In the genomic region with DNA sequence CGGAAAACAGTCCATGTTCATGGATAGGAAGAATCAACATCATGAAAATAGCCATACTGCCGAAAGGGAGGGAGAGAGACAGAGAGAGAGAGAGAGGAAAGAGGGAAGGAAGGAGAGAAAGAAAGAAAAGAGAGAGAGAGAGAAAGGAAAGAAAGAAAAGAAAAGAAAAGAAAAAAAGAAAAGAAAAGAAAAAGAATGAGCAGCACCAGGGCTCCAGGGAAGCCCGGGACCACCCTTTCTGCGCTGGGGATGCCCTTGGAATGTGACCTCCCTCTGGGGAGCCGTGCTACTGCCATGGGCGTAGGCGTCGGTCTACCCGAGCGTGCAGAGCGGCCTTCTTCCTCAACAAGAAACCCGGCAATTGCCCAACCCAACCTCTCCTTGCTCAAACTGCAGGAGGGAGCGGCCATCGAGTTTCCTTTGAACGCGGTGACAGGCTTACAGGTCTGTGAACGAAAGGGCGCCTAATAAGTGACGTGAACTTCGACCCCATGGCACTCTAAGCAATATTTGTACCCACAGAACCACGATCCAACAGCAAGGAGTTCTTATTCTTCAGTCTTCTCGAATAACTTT, we compare ENCODE assay signal across 8 cellular contexts. TPM values are rescaled to one million over a fixed set of nuclear protein-coding genes. Genes with fewer than 3 reads are reported as not detected.
DNase-seq lines count a peak whose midpoint lies in the region; ATAC-seq, FAIRE-seq and TF ChIP-seq lines count a peak whose summit lies in the region.

No MANE protein-coding gene starts in this region.

- peaks cover 28% of the 10 kb centered on the region for H3K4me1 ChIP-seq in left ventricle myocardium inferior

- H3K27ac ChIP-seq in left ventricle myocardium inferior (replicated peaks), result peak overlapping the region; percentile 16

- peaks cover 6% of the 10 kb centered on the region for H3K9me3 ChIP-seq in left ventricle myocardium inferior (replicated peaks)

- peaks cover 9% of the 10 kb centered on the region for H3K27me3 ChIP-seq in left ventricle myocardium inferior (ENCODE audit: low read depth)

- peaks cover 31% of the 10 kb centered on the region for H3K4me1 Mint-ChIP-seq in activated naive CD8-positive, alpha-beta T cell treated with anti-CD3 and anti-CD28 coated beads, Interleukin-2, amount 10 ng/mL, durations not matched to agents 7 days and 5 days

- no peak for FAIRE-seq in urothelium cell line (lab: Jason Lieb, UNC)

- POLR2A ChIA-PET in activated naive CD8-positive, alpha-beta T cell treated with anti-CD3 and anti-CD28 coated beads, Interleukin-2, amount 10 ng/mL, durations not matched to agents 7 days and 5 days (lab: Charles Lee), result interaction anchor here (1.6 kb wide), 1 partner anchor 56 kb away, joined by 4 read pairs; no protein-coding TSS in a partner anchor

- no peak for DNase-seq in AG09309 (ENCODE audit: low read depth)
- peak; percentile 41 for DNase-seq in OCI-M2 (lab: John Stamatoyannopoulos, UW; ENCODE audit: unreplicated experiment)
- DNase-seq in activated naive CD8-positive, alpha-beta T cell treated with anti-CD3 and anti-CD28 coated beads, Interleukin-2, amount 10 ng/mL, durations not matched to agents 7 days and 5 days, result peak; percentile 55
- peak; percentile 46 for DNase-seq in left ventricle myocardium inferior
- DNase-seq in renal cortical epithelial cell (ENCODE audit: low read depth), result peak; percentile 74
- no peak for DNase-seq in urothelium cell line (ENCODE audit: low spot score)

- ATAC-seq in GM21526 (IDR thresholded peaks at IDR 0.05; ENCODE audit: low FRiP score, unreplicated experiment), result peak; percentile 41
- ATAC-seq in activated naive CD8-positive, alpha-beta T cell treated with anti-CD3 and anti-CD28 coated beads, Interleukin-2, amount 10 ng/mL, durations not matched to agents 7 days and 5 days (ENCODE audit: low read depth), result peak; percentile 65
- ATAC-seq in HG02970 (IDR thresholded peaks at IDR 0.05; ENCODE audit: low FRiP score, unreplicated experiment), result no peak

- no peaks in the 10 kb centered on the region for H3K9me3 Mint-ChIP-seq in activated naive CD8-positive, alpha-beta T cell treated with anti-CD3 and anti-CD28 coated beads, Interleukin-2, amount 10 ng/mL, durations not matched to agents 7 days and 5 days

- no peaks in the 10 kb centered on the region for H3K36me3 ChIP-seq in left ventricle myocardium inferior

- no peaks in the 10 kb centered on the region for H3K36me3 Mint-ChIP-seq in activated naive CD8-positive, alpha-beta T cell treated with anti-CD3 and anti-CD28 coated beads, Interleukin-2, amount 10 ng/mL, durations not matched to agents 7 days and 5 days

- intact Hi-C loops in left ventricle myocardium inferior (cut with micrococcal nuclease), result no loop called here

- peak overlapping the region; percentile 75 for H3K4me3 Mint-ChIP-seq in activated naive CD8-positive, alpha-beta T cell treated with anti-CD3 and anti-CD28 coated beads, Interleukin-2, amount 10 ng/mL, durations not matched to agents 7 days and 5 days

- H3K4me3 ChIP-seq in AG09309 (ENCODE audit: control insufficient read depth, low read depth, low read length) (peak overlapping the region; percentile 39), left ventricle myocardium inferior (peak overlapping the region; percentile 53)

- TF ChIP-seq CTCF in AG09309 (IDR thresholded peaks at IDR 0.05; ENCODE audit: control insufficient read depth, insufficient read depth, low read depth, low read length, missing control alignments), result no peak
- TF ChIP-seq CTCF in left ventricle myocardium inferior (IDR thresholded peaks at IDR 0.05; ENCODE audit: borderline replicate concordance), result no peak

- peak overlapping the region; percentile 0 for H3K27ac Mint-ChIP-seq in activated naive CD8-positive, alpha-beta T cell treated with anti-CD3 and anti-CD28 coated beads, Interleukin-2, amount 10 ng/mL, durations not matched to agents 7 days and 5 days

- peaks cover 49% of the 10 kb centered on the region for H3K27me3 Mint-ChIP-seq in activated naive CD8-positive, alpha-beta T cell treated with anti-CD3 and anti-CD28 coated beads, Interleukin-2, amount 10 ng/mL, durations not matched to agents 7 days and 5 days

RNA-seq across cellular contexts. Expression of gene OR6S1, which starts 16.9 kb away (rescaled TPM):
- not detected for total RNA-seq in activated naive CD8-positive, alpha-beta T cell treated with anti-CD3 and anti-CD28 coated beads, Interleukin-2, amount 10 ng/mL, durations not matched to agents 7 days and 5 days
- total RNA-seq in left ventricle myocardium inferior, result not detected
- total RNA-seq in renal cortical epithelial cell, result not detected in 2 replicates

RNA-seq across cellular contexts. Expression of gene RNASE12, which starts 33.4 kb away (rescaled TPM):
- not detected for total RNA-seq in activated naive CD8-positive, alpha-beta T cell treated with anti-CD3 and anti-CD28 coated beads, Interleukin-2, amount 10 ng/mL, durations not matched to agents 7 days and 5 days
- not detected for total RNA-seq in left ventricle myocardium inferior
- not detected in 2 replicates for total RNA-seq in renal cortical epithelial cell

RNA-seq across cellular contexts. Expression of gene RNASE11, which starts 36.8 kb away (rescaled TPM):
- not detected for total RNA-seq in activated naive CD8-positive, alpha-beta T cell treated with anti-CD3 and anti-CD28 coated beads, Interleukin-2, amount 10 ng/mL, durations not matched to agents 7 days and 5 days
- total RNA-seq in left ventricle myocardium inferior (not detected), renal cortical epithelial cell (not detected in 2 replicates)

RNA-seq across cellular contexts. Expression of gene RNASE4, which starts 59.8 kb away (rescaled TPM):
- total RNA-seq in activated naive CD8-positive, alpha-beta T cell treated with anti-CD3 and anti-CD28 coated beads, Interleukin-2, amount 10 ng/mL, durations not matched to agents 7 days and 5 days, result 1 to 10 TPM in 1 of 2 experiments, under 1 TPM in 1; 0.62 to 1.0 TPM
- total RNA-seq in left ventricle myocardium inferior (9.0 TPM), renal cortical epithelial cell (2.1 and 15.3 TPM in 2 replicates)

Comparison
In these comparisons a context has a peak if more than half of its experiments do, and no peak if none do; other contexts are left out.
1. DNase-seq: peak in OCI-M2 (single experiment), activated naive CD8-positive, alpha-beta T cell treated with anti-CD3 and anti-CD28 coated beads, Interleukin-2, amount 10 ng/mL, durations not matched to agents 7 days and 5 days (single experiment), left ventricle myocardium inferior (single experiment) and renal cortical epithelial cell (single experiment); none in AG09309 (single experiment) and urothelium cell line (single experiment).